15 cellular contexts compared by ENCODE assay signal in the genomic region with DNA sequence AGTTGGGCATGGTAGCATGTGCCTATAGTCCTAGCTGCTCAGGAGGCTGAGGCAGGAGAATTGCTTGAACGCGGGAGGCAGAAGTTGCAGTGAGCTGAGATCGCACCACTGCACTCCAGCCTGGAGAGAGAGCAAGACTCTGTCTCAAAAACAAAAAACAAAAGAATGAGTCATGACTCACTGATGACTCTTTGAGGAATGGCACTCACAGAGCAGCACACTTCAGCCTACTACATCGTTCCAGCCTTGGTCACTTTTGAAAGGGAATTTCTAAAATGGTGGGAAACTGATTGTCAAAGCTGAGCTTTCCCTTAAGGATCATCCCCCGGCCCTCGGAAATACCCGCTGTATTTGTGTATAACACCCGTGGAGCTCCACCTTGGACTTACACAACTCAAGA.
DNase-seq lines count a peak whose midpoint lies in the region; ATAC-seq and TF ChIP-seq lines count a peak whose summit lies in the region.
"Had no signal": no experiment of that assay in that cellular context is flagged by ENCODE, and none has a peak within 500 bp of the region (broad histone marks: within the 10 kb centered on the region; RNA-seq: fewer than 3 reads in every experiment).

No MANE protein-coding gene starts in this region.

- H3K36me3 ChIP-seq in kidney epithelial cell (ENCODE audit: control insufficient read depth, insufficient read depth, low read length): no peaks in the 10 kb centered on the region
- H3K36me3 ChIP-seq in hepatocyte (replicated peaks; ENCODE audit: insufficient read depth, low read depth): no peaks in the 10 kb centered on the region
- H3K36me3 ChIP-seq: heart right ventricle had no signal

- no peak for ATAC-seq in effector memory CD8-positive, alpha-beta T cell (replicated peaks)
- ATAC-seq: GM12878; heart right ventricle; stimulated activated naive CD8-positive, alpha-beta T cell treated with anti-CD3 and anti-CD28 coated beads, Interleukin-15, Interleukin-2, amounts not matched to agents 100 U/mL and 50 U/mL, for 24 hours had no signal

- H3K36me3 Mint-ChIP-seq in effector memory CD8-positive, alpha-beta T cell (ENCODE audit: insufficient read depth): no peaks in the 10 kb centered on the region

- in situ Hi-C loops in astrocyte of the cerebellum (cut with HindIII; ENCODE audit: low sequenced_read_pairs): no loop called here

- H4K20me1 ChIP-seq in hepatocyte (ENCODE audit: insufficient read depth, poor library complexity, severe bottlenecking): no peaks in the 10 kb centered on the region

- H3K27ac ChIP-seq in AG04450 (ENCODE audit: low read depth, low read length) (peak overlapping the region; percentile 99), hepatocyte (no peak overlapping the region)
- H3K27ac ChIP-seq: heart right ventricle had no signal

- peak; percentile 48 for DNase-seq in AG04450 (ENCODE audit: low read depth, low spot score)
- DNase-seq in HS-27A (ENCODE audit: low read depth): peak; percentile 91
- peak; percentile 68 for DNase-seq in astrocyte of the cerebellum (ENCODE audit: low read depth)
- peak; percentile 28 for DNase-seq in kidney epithelial cell (ENCODE audit: low read depth)
- no peak for DNase-seq in DMS 273 treated with DMSO at 0.1 percent for 48 hours (lab: John Stamatoyannopoulos, UW)
- no peak for DNase-seq in hepatocyte (ENCODE audit: low spot score)
- DNase-seq in effector memory CD8-positive, alpha-beta T cell: no peak
- DNase-seq in HuH-7 (ENCODE audit: low spot score): no peak
- DNase-seq: CD4-positive, alpha-beta T cell; heart right ventricle; Karpas-422; NCI-H524 treated with DMSO at 0.1 percent for 48 hours; stimulated activated naive CD8-positive, alpha-beta T cell treated with anti-CD3 and anti-CD28 coated beads, Interleukin-15, Interleukin-2, amounts not matched to agents 100 U/mL and 50 U/mL, for 24 hours had no signal

- no peaks in the 10 kb centered on the region for H3K27me3 ChIP-seq in AG04450 (ENCODE audit: control insufficient read depth, insufficient read depth, low read length)
- H3K27me3 ChIP-seq in kidney epithelial cell (ENCODE audit: control insufficient read depth, insufficient read depth, low read length): no peaks in the 10 kb centered on the region
- H3K27me3 ChIP-seq in hepatocyte: no peaks in the 10 kb centered on the region
- H3K27me3 ChIP-seq: heart right ventricle had no signal

- peaks cover 6 to 13% of the 10 kb centered on the region in 2 donors for H3K27me3 Mint-ChIP-seq in effector memory CD8-positive, alpha-beta T cell

- CTCF ChIA-PET in AG04450 (lab: Charles Lee): interaction anchor here (0.7 kb wide), 1 partner anchor 48 kb away, joined by 3 read pairs; no protein-coding TSS in a partner anchor

- no peaks in the 10 kb centered on the region for H3K9me2 ChIP-seq in hepatocyte (replicated peaks; ENCODE audit: insufficient read depth)

- POLR2A ChIA-PET in AG04450 (lab: Yijun Ruan, JAX): interaction anchor here (0.6 kb wide), 1 partner anchor 119 kb away, joined by 3 read pairs; no protein-coding TSS in a partner anchor

- H3K79me2 ChIP-seq in hepatocyte: no peaks in the 10 kb centered on the region

- no peak overlapping the region for H3K4me3 Mint-ChIP-seq in effector memory CD8-positive, alpha-beta T cell
- H3K4me3 Mint-ChIP-seq: CD4-positive, alpha-beta T cell; central memory CD8-positive, alpha-beta T cell had no signal

- WGBS in hepatocyte (ENCODE audit: low lambda C conversion rate, missing lambda C conversion rate): 76% methylated on average over 8 of the region's 8 CpGs

- H2AFZ ChIP-seq in hepatocyte: no peak overlapping the region

- no peaks in the 10 kb centered on the region for H3K4me1 Mint-ChIP-seq in effector memory CD8-positive, alpha-beta T cell (ENCODE audit: low read depth in 2 of 2)
- H3K4me1 Mint-ChIP-seq: central memory CD8-positive, alpha-beta T cell had no signal

- peaks cover 14% of the 10 kb centered on the region for H3K4me1 ChIP-seq in hepatocyte (ENCODE audit: insufficient read depth)

- no peaks in the 10 kb centered on the region for H3K9me3 Mint-ChIP-seq in effector memory CD8-positive, alpha-beta T cell
- H3K9me3 Mint-ChIP-seq: CD4-positive, alpha-beta T cell; central memory CD8-positive, alpha-beta T cell had no signal

- H3K4me2 ChIP-seq in hepatocyte: no peak overlapping the region

- H3K9me3 ChIP-seq in AG04450 (ENCODE audit: control insufficient read depth, insufficient read depth, low read length) (peaks cover 3% of the 10 kb centered on the region; the same call in 1 of the 2 replicates), hepatocyte (ENCODE audit: low read depth) (no peaks in the 10 kb centered on the region)
- H3K9me3 ChIP-seq: heart right ventricle had no signal

- H3K4me3 ChIP-seq in AG04450 (ENCODE audit: low read depth, low read length) (no peak overlapping the region), astrocyte of the cerebellum (ENCODE audit: low read depth, low read length) (no peak overlapping the region), kidney epithelial cell (ENCODE audit: low read depth, low read length) (no peak overlapping the region), hepatocyte (no peak overlapping the region)
- H3K4me3 ChIP-seq: GM12878, heart right ventricle had no signal

- no peak overlapping the region for H3K27ac Mint-ChIP-seq in effector memory CD8-positive, alpha-beta T cell
- H3K27ac Mint-ChIP-seq: CD4-positive, alpha-beta T cell had no signal

- TF ChIP-seq CTCF in AG04450 (IDR thresholded peaks at IDR 0.05; ENCODE audit: low read depth, low read length) (no peak), astrocyte of the cerebellum (IDR thresholded peaks at IDR 0.05; ENCODE audit: low read depth, low read length, missing control alignments) (no peak), kidney epithelial cell (IDR thresholded peaks at IDR 0.05; ENCODE audit: insufficient read depth, low read length, poor library complexity, severe bottlenecking) (no peak), hepatocyte (IDR thresholded peaks at IDR 0.05; ENCODE audit: poor library complexity) (no peak)

Comparison
In these comparisons a context has a peak if more than half of its experiments do, and no peak if none do; other contexts are left out.
1. DNase-seq: peak in AG04450 (single experiment), HS-27A (single experiment), astrocyte of the cerebellum (single experiment) and kidney epithelial cell (single experiment); none in DMS 273 treated with DMSO at 0.1 percent for 48 hours (single experiment), hepatocyte (single experiment), effector memory CD8-positive, alpha-beta T cell (0 of 3) and HuH-7 (single experiment).